In genomic region chr2:51053213-51053612, GRCh38 we compare ENCODE assay signal across 34 cellular contexts.
"Had no signal": no experiment of that assay in that cellular context is flagged by ENCODE, and none has a peak within 500 bp of the region (broad histone marks: within the 10 kb centered on the region; RNA-seq: fewer than 3 reads in every experiment).

No MANE protein-coding gene starts in this region.

- H3K36me3 ChIP-seq: MG63 had no signal

- H3K9ac ChIP-seq: KMS-11 had no signal

- H3K4me3 ChIP-seq: MG63 had no signal

- H3K9me3 ChIP-seq: MG63 had no signal

- DNase-seq: Karpas-422, Kasumi-1, KG1, MG63, MM.1S, MV-4-11, NCI-H1048, NCI-H1092, NCI-H1092 treated with DMSO at 0.1 percent for 48 hours, NCI-H1105, NCI-H1105 treated with DMSO at 0.1 percent for 48 hours, NCI-H1417 treated with DMSO at 0.1 percent for 48 hours, NCI-H1436, NCI-H1436 treated with DMSO at 0.1 percent for 48 hours, NCI-H146, NCI-H1694, NCI-H1694 treated with DMSO at 0.1 percent for 48 hours, NCI-H187, NCI-H187 treated with DMSO at 0.1 percent for 48 hours, NCI-H1930, NCI-H2029, NCI-H2029 treated with DMSO at 0.1 percent for 48 hours, NCI-H2081, NCI-H2081 treated with DMSO at 0.1 percent for 48 hours, NCI-H2107, NCI-H2171, NCI-H2171 treated with DMSO at 0.1 percent for 48 hours, NCI-H2227 treated with DMSO at 0.1 percent for 48 hours, NCI-H226, NCI-H345, NCI-H446, NCI-H446 treated with DMSO at 0.1 percent for 48 hours, NCI-H510A had no signal

- H3K4me2 ChIP-seq: KMS-11 had no signal

- H3K27ac ChIP-seq: KMS-11 had no signal

- H3K27me3 ChIP-seq: MG63 had no signal
